8 cellular contexts compared by ENCODE assay signal in genomic region chr22:20494978-20495860, GRCh38. TPM values are rescaled to one million over a fixed set of nuclear protein-coding genes. Genes with fewer than 3 reads are reported as not detected.
DNase-seq lines count a peak whose midpoint lies in the region; ATAC-seq and TF ChIP-seq lines count a peak whose summit lies in the region.

Gene KLHL22 (minus strand): TSS chr22:20495795. CDS start chr22:20489211, 6,584 bp downstream.

- H3K36me3 Mint-ChIP-seq in activated naive CD4-positive, alpha-beta T cell treated with anti-CD3 and anti-CD28 coated beads, Interleukin-2, amount 50 U/mL, for 72 hours = peaks cover 0 to 6% of the 10 kb centered on the region in 2 donors

- peaks cover 37% of the 10 kb centered on the region for H4K20me1 ChIP-seq in osteoblast (ENCODE audit: insufficient read depth, low read length)

- ATAC-seq in HG02642 (IDR thresholded peaks at IDR 0.05; ENCODE audit: poor library complexity, unreplicated experiment) (peak; percentile 44), Right ventricle myocardium superior (ENCODE audit: poor library complexity) (peak; percentile 34), GM18870 (IDR thresholded peaks at IDR 0.05; ENCODE audit: unreplicated experiment) (no peak)
- ATAC-seq in activated naive CD4-positive, alpha-beta T cell treated with anti-CD3 and anti-CD28 coated beads, Interleukin-2, amount 50 U/mL, for 72 hours = peak in 1 of 2 donors; percentile 41

- H3K9me3 ChIP-seq in osteoblast (ENCODE audit: low read depth, low read length) = no peaks in the 10 kb centered on the region

- H2AFZ ChIP-seq in osteoblast (ENCODE audit: low read length) = peak within 1 kb of the TSS; percentile 93

- no peak for TF ChIP-seq CTCF in osteoblast (IDR thresholded peaks at IDR 0.05; ENCODE audit: extremely low read depth, low read depth, low read length)

- DNase-seq in stimulated activated CD4-positive, alpha-beta T cell treated with anti-CD3 and anti-CD28 coated beads, Interleukin-15, amount 100 ng/mL, for 24 hours = peak; percentile 48
- DNase-seq in stimulated activated CD4-positive, alpha-beta T cell treated with anti-CD3 and anti-CD28 coated beads, Interleukin-4, amount 100 ng/mL, for 4 hours = no peak
- peak; percentile 59 for DNase-seq in NCI-H1105 treated with DMSO at 0.1 percent for 48 hours (lab: John Stamatoyannopoulos, UW)
- DNase-seq in activated naive CD4-positive, alpha-beta T cell treated with anti-CD3 and anti-CD28 coated beads, Interleukin-2, amount 50 U/mL, for 72 hours (ENCODE audit: low spot score in 2 of 2) = peak; percentile 41 to 62
- DNase-seq in Right ventricle myocardium superior = peak; percentile 65
- peak; percentile 81 for DNase-seq in osteoblast (ENCODE audit: insufficient read length, low spot score, missing footprints)

- H3K4me2 ChIP-seq in osteoblast (ENCODE audit: insufficient read depth, low read length) = peak within 1 kb of the TSS; percentile 97

- H3K27ac ChIP-seq in osteoblast (ENCODE audit: low read depth, low read length) = peak within 1 kb of the TSS; percentile 78

- peaks cover 11% of the 10 kb centered on the region for H3K4me1 ChIP-seq in osteoblast (ENCODE audit: insufficient read depth, low read length)

- no peaks in the 10 kb centered on the region for H3K27me3 ChIP-seq in osteoblast (ENCODE audit: insufficient read depth, low read length)

- intact Hi-C loops in Right ventricle myocardium superior (cut with DNase I) = loop anchor here (5.0 kb wide), 1 partner anchor 73 kb away; no protein-coding TSS in a partner anchor

- peaks cover 57% of the 10 kb centered on the region for H3K79me2 ChIP-seq in osteoblast (ENCODE audit: insufficient read depth, low read length)

- peak within 1 kb of the TSS; percentile 76 for H3K4me3 ChIP-seq in osteoblast (ENCODE audit: insufficient read depth, low read length)

- no peaks in the 10 kb centered on the region for H3K36me3 ChIP-seq in osteoblast (ENCODE audit: insufficient read depth, low read length)

- no peaks in the 10 kb centered on the region for H3K9me3 Mint-ChIP-seq in activated naive CD4-positive, alpha-beta T cell treated with anti-CD3 and anti-CD28 coated beads, Interleukin-2, amount 50 U/mL, for 72 hours

- peak within 1 kb of the TSS; percentile 69 to 90 for H3K27ac Mint-ChIP-seq in activated naive CD4-positive, alpha-beta T cell treated with anti-CD3 and anti-CD28 coated beads, Interleukin-2, amount 50 U/mL, for 72 hours

RNA-seq across cellular contexts. Expression of gene KLHL22, which starts in this region (rescaled TPM):
- 10 to 100 TPM; 18.0 to 20.2 TPM for total RNA-seq in activated naive CD4-positive, alpha-beta T cell treated with anti-CD3 and anti-CD28 coated beads, Interleukin-2, amount 50 U/mL, for 72 hours
- total RNA-seq in Right ventricle myocardium superior (13.5 TPM), osteoblast (36.9 and 46.6 TPM in 2 replicates)

Comparison
In these comparisons a context has a peak if more than half of its experiments do, and no peak if none do; other contexts are left out.
1. DNase-seq: peak in stimulated activated CD4-positive, alpha-beta T cell treated with anti-CD3 and anti-CD28 coated beads, Interleukin-15, amount 100 ng/mL, for 24 hours (single experiment), NCI-H1105 treated with DMSO at 0.1 percent for 48 hours (single experiment), activated naive CD4-positive, alpha-beta T cell treated with anti-CD3 and anti-CD28 coated beads, Interleukin-2, amount 50 U/mL, for 72 hours (2 of 2), Right ventricle myocardium superior (single experiment) and osteoblast (single experiment); none in stimulated activated CD4-positive, alpha-beta T cell treated with anti-CD3 and anti-CD28 coated beads, Interleukin-4, amount 100 ng/mL, for 4 hours (0 of 2).